8 cellular contexts compared by ENCODE assay signal in genomic region chr7:45917658-45918057, GRCh38. TPM values are rescaled to one million over a fixed set of nuclear protein-coding genes. Genes with fewer than 3 reads are reported as not detected.
DNase-seq lines count a peak whose midpoint lies in the region; ATAC-seq and TF ChIP-seq lines count a peak whose summit lies in the region.

No MANE protein-coding gene starts in this region.

- peak; percentile 74 for ATAC-seq in HG02759 (IDR thresholded peaks at IDR 0.05; ENCODE audit: unreplicated experiment)

- WGBS in lower leg skin, 2 donors, result 5 to 11% methylated on average over 10 to 15 of the region's 15 CpGs

- intact Hi-C loops in lower leg skin (cut with DNase I; ENCODE audit: low total_unique reads), result no loop called here

- H3K4me3 ChIP-seq in lower leg skin (ENCODE audit: low read depth, poor library complexity, severe bottlenecking), result no peak overlapping the region

- DNase-seq in SIG-M5 treated with dmso at 0.1 percent for 504 hours (lab: John Stamatoyannopoulos, UW; ENCODE audit: unreplicated experiment) (peak; percentile 53), SIG-M5 (lab: John Stamatoyannopoulos, UW) (no peak), NCI-H2107 treated with DMSO at 0.1 percent for 48 hours (lab: John Stamatoyannopoulos, UW; ENCODE audit: unreplicated experiment) (peak; percentile 54), dermis blood vessel endothelial cell (peak; percentile 83), lower leg skin (ENCODE audit: low spot score in 2 of 2) (peak; percentile 64 to 96)
- peak; percentile 85 for DNase-seq in activated CD4-positive, alpha-beta T cell treated with anti-CD3 and anti-CD28 coated beads for 48 hours
- DNase-seq in stimulated activated CD4-positive, alpha-beta T cell treated with anti-CD3 and anti-CD28 coated beads, TNF-alpha, amount 100 ng/mL, for 4 hours (ENCODE audit: low read depth in 3 of 3), result peak; percentile 43 to 64 (median 50)

- TF ChIP-seq CTCF in lower leg skin (IDR thresholded peaks at IDR 0.05), result peak in 1 of 3 donors; percentile 48

- no peak for TF ChIP-seq POLR2A in lower leg skin (IDR thresholded peaks at IDR 0.05)

RNA-seq across cellular contexts. Expression of gene IGFBP3, which starts 3.4 kb away (rescaled TPM):
- 4.8 and 18.0 TPM in 2 replicates for total RNA-seq in dermis blood vessel endothelial cell
- 100 to 1,000 TPM; 126 to 765 (median 207) TPM for total RNA-seq in lower leg skin

RNA-seq across cellular contexts. Expression of gene IGFBP1, which starts 29.4 kb away (rescaled TPM):
- 0.34 and 0.47 TPM in 2 replicates for total RNA-seq in dermis blood vessel endothelial cell
- total RNA-seq in lower leg skin, result not detected

RNA-seq across cellular contexts. Expression of gene CCDC201, which starts 44.8 kb away (rescaled TPM):
- not detected in 2 replicates for total RNA-seq in dermis blood vessel endothelial cell
- total RNA-seq in lower leg skin, result not detected
